12 cellular contexts compared by ENCODE assay signal in the genomic region with DNA sequence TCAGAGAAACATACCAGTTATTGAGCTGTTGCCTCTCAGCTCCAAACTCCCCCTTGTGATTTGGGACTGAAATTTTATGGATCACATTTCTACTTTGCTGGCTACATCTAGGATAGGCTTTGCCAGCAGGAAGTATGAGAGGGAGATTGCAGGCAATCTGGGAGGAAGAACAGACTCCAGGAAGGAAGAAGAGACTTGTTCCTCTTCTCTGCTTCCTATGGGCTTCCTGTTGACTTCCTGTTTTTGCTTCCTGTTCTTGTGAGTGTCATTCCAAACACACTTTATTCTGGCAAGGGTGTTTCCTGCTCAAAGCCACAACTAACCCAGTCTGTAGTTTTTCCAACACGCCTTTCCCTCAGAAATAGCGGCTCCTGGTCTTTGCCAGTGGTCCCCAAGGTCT.
"Had no signal": no experiment of that assay in that cellular context is flagged by ENCODE, and none has a peak within 500 bp of the region (broad histone marks: within the 10 kb centered on the region; RNA-seq: fewer than 3 reads in every experiment).

No MANE protein-coding gene starts in this region.

- H3K4me3 ChIP-seq: skin epidermis, stomach had no signal

- DNase-seq: activated naive CD4-positive, alpha-beta T cell treated with anti-CD3 and anti-CD28 coated beads, Interleukin-2, amount 50 U/mL, for 16 hours; caudate nucleus; cortex of kidney; effector memory CD4-positive, alpha-beta T cell; hippocampal formation; kidney glomerular epithelial cell; retina; stimulated activated CD4-positive, alpha-beta T cell treated with anti-CD3 and anti-CD28 coated beads, Interleukin-4, amount 100 ng/mL, for 4 hours; stomach had no signal

- H3K27ac Mint-ChIP-seq: activated T-helper 2 cell treated with anti-CD3 and anti-CD28 coated beads, Interferon-gamma antibody, Interleukin-2, Interleukin-4, amounts not matched to agents 10 μg/mL and 5 μg/mL and 100 μg/mL, durations not matched to agents 14 hours and 24 hours and 36 hours had no signal

- H3K27ac ChIP-seq: epithelial cell of prostate, skin epidermis, stomach had no signal

- H3K27me3 ChIP-seq: stomach had no signal
